In the genomic region with DNA sequence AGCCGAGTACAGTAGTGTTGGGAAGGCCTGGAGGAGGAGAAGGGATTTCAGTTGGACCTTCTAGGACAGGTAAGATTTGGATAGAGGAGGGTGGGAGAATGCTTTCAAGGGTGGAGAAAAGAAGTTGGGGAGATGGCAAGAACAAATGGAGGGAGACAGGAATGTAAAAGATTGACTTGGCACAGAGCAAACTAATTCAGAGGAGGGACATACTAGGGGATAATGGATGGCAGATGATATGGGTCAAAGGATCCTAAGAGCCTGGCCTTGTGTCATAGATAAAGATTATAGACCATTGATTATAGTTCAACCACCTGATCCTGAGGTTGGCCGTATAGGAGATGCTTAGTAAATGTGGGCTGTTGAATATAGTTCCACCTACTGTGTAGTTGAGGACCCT, we compare ENCODE assay signal across 1 cellular context.
TF ChIP-seq lines count a peak whose summit lies in the region.

No MANE protein-coding gene starts in this region.

TF ChIP-seq in HepG2, 621 proteins besides CTCF, POLR2A, EP300 and RAD21:
- TF ChIP-seq ZFP36L1 (CRISPR knock-in tag; IDR thresholded peaks at IDR 0.05) (peak; percentile 44; the same call in 1 of the 2 replicates), NAIF1 (CRISPR knock-in tag; IDR thresholded peaks at IDR 0.05; ENCODE audit: borderline replicate concordance) (no peak), ZNF678 (CRISPR knock-in tag; IDR thresholded peaks at IDR 0.05) (no peak), NR2F1 (CRISPR knock-in tag; IDR thresholded peaks at IDR 0.05) (peak in 1 of 2 experiments; percentile 17; a peak in 1 of 4 replicates), SOX13 (IDR thresholded peaks at IDR 0.05) (no peak), SOX13 (CRISPR knock-in tag; conservative IDR thresholded peaks at IDR 0.05 in 1 of 2, IDR thresholded peaks at IDR 0.05 in 1 of 2) (peak in 1 of 2 experiments; percentile 93; a peak in 1 of 4 replicates)
- TF ChIP-seq, protein P1, sequence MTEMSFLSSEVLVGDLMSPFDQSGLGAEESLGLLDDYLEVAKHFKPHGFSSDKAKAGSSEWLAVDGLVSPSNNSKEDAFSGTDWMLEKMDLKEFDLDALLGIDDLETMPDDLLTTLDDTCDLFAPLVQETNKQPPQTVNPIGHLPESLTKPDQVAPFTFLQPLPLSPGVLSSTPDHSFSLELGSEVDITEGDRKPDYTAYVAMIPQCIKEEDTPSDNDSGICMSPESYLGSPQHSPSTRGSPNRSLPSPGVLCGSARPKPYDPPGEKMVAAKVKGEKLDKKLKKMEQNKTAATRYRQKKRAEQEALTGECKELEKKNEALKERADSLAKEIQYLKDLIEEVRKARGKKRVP (CRISPR knock-in tag; IDR thresholded peaks at IDR 0.05), result 0 out of 4 replicates have a peak, but pooled peaks of 1 of the 2 experiments have one; percentile 5
